11 cellular contexts compared by ENCODE assay signal in the genomic region with DNA sequence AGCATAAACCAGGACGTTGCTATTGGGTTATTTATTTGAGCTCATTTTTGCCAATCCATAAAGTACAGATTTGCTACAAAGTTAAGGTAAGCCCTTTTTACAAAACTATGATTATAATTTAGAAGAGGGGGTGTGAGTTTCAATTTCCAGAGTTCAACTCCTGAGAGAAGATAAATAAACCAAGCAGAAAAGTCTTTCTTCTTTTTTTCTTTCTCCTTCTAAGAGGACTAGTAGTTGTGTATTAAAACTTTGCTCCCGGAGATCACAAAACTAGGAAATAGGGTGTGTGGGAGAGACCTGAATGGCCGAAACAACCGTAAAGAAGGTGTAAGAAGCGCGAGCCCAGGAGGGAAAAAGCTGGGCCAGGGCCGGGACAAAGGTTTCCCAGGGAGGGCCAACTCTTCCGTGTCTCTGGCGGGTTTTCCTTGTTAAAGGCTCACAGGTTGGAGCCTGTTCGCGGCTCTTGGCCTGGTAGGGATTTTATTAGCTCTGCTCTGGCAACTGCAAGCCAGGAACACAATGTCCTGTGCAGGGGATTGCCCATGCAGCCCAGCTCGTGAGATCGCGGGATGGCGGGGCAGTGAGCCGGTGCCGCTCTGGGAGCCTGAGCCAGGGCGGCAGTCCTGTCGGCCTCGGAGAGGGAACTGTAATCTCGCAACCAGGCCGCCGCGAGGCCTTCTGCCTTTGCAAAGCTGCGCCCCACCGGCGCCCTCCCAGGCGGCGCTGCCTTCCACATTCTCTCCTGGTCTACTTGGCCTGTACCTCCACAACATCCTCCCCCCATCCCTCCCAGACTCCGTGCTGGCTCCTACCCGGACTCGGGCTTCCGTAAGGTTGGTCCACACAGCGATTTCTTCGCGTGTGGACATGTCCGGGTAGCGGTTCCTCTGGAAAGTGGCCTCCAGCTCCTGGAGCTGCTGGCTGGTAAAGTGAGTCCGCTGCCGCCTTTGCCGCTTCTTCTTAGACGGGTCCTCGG. TPM values are rescaled to one million over a fixed set of nuclear protein-coding genes. Genes with fewer than 3 reads are reported as not detected.
DNase-seq lines count a peak whose midpoint lies in the region; ATAC-seq, FAIRE-seq and TF ChIP-seq lines count a peak whose summit lies in the region.
"Had no signal": no experiment of that assay in that cellular context is flagged by ENCODE, and none has a peak within 500 bp of the region (broad histone marks: within the 10 kb centered on the region; RNA-seq: fewer than 3 reads in every experiment).

No MANE protein-coding gene starts in this region.

- DNase-seq in NCI-H510A (lab: John Stamatoyannopoulos, UW) (peak; percentile 62), pancreas (peak in 2 of 6 donors; percentile 62 to 65), GM19239 (ENCODE audit: insufficient read length, low spot score) (no peak), NCI-H526 treated with DMSO at 0.1 percent for 48 hours (lab: John Stamatoyannopoulos, UW) (no peak)
- DNase-seq: activated B cell treated with CpG ODN at 0.5 μM for 24 hours, HCEC 1CT had no signal

- peak; percentile 40 for ATAC-seq in esophagus mucosa
- peak in 3 of 4 donors; percentile 13 to 46 (median 26) for ATAC-seq in pancreas
- no peak for ATAC-seq in HG02763 (IDR thresholded peaks at IDR 0.05; ENCODE audit: unreplicated experiment)
- no peak for ATAC-seq in HG03045 (IDR thresholded peaks at IDR 0.05; ENCODE audit: unreplicated experiment)

- FAIRE-seq in pancreas (lab: Jason Lieb, UNC) (no peak), GM19239 (lab: Jason Lieb, UNC) (no peak)

- peaks cover 0 to 17% (median 7%) of the 10 kb centered on the region in 3 donors for H3K4me1 ChIP-seq in pancreas

- no peak for TF ChIP-seq CTCF in pancreas (IDR thresholded peaks at IDR 0.05)

- no peaks in the 10 kb centered on the region for H3K36me3 ChIP-seq in pancreas

- TF ChIP-seq POLR2A in GM18951 (IDR thresholded peaks at IDR 0.05; ENCODE audit: extremely low read depth, insufficient read depth, insufficient read length): peak; percentile 36

- no peak overlapping the region for H3K27ac ChIP-seq in pancreas

- in situ Hi-C loops in GM18951 (cut with MboI; ENCODE audit: low sequenced_read_pairs, unreplicated experiment): no loop called here

- peak overlapping the region in 1 of 4 donors; percentile 26 for H3K4me3 ChIP-seq in pancreas

- peaks cover 11 to 90% (median 36%) of the 10 kb centered on the region in 4 donors for H3K27me3 ChIP-seq in pancreas

- no peaks in the 10 kb centered on the region for H3K9me3 ChIP-seq in pancreas

- 13% methylated on average over 39 to 43 of the region's 43 CpGs for WGBS in pancreas, 2 donors

- intact Hi-C loops in pancreas (cut with DNase I): no loop called here

RNA-seq across cellular contexts. Expression of gene PITX2, which starts 2.2 kb away (rescaled TPM):
- total RNA-seq in esophagus mucosa: 2.1 TPM
- total RNA-seq in pancreas: under 1 TPM in 1 of 6 donors, not detected in 5; 0.16 TPM
- under 1 TPM in 1 of 2 donors, not detected in 1; 0.09 TPM for polyA plus RNA-seq in pancreas
- total RNA-seq: activated B cell treated with CpG ODN at 0.5 μM for 24 hours, mononuclear cell had no signal

Comparison
In these comparisons a context has a peak if more than half of its experiments do, and no peak if none do; other contexts are left out.
1. ATAC-seq: peak in esophagus mucosa (single experiment) and pancreas (3 of 4); none in HG02763 (single experiment) and HG03045 (single experiment).